14 cellular contexts compared by ENCODE assay signal in the genomic region with DNA sequence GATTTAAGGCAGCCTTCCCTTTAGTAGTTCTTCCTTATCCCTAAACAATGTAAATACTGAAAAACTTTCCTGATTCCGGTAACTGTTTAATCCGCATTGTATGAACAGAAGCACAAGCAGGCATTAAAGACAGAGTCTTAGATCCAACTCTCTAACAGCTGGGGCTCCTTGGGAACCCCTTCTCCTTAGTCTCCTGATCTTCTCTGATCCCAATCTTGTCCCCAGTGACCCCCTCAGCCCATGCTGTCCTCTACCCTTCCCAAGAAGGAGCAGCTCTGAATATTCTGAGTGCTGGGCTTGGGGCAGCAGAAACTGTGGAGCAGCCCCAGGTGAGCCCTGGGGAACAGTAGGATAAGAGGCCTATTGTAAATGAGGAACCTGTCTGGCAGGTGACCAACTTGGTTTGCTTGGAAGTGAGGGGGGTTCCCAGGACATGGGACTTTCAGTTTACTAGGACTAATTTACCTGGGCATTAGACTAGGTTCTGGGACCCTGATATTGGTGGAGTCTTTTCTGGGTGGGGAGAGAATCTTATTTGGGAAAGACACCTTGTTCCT.
"Had no signal": no experiment of that assay in that cellular context is flagged by ENCODE, and none has a peak within 500 bp of the region (broad histone marks: within the 10 kb centered on the region; RNA-seq: fewer than 3 reads in every experiment).

No MANE protein-coding gene starts in this region.

- H3K4me3 ChIP-seq: left lung, tibial artery, vagina had no signal

- H3K27ac ChIP-seq: left lung, tibial artery, vagina had no signal

- H3K36me3 Mint-ChIP-seq: brain had no signal

- H3K9me3 Mint-ChIP-seq: activated CD4-positive, alpha-beta T cell treated with anti-CD3 and anti-CD28 coated beads, Interleukin-2, amount 10 ng/mL, durations not matched to agents 24 days and 14 days; activated naive CD4-positive, alpha-beta T cell treated with anti-CD3 and anti-CD28 coated beads for 36 hours; activated T-cell treated with anti-CD3 and anti-CD28 coated beads, Interleukin-2, amount 50 U/mL, for 24 hours; activated T-helper 2 cell treated with anti-CD3 and anti-CD28 coated beads, Interferon-gamma antibody, Interleukin-2, Interleukin-4, amounts not matched to agents 10 μg/mL and 5 μg/mL and 100 μg/mL, durations not matched to agents 14 hours and 24 hours and 36 hours; brain; effector memory CD8-positive, alpha-beta T cell had no signal

- ATAC-seq: activated CD8-positive, alpha-beta T cell treated with anti-CD3 and anti-CD28 coated beads, Interleukin-2, amount 10 ng/mL, durations not matched to agents 7 days and 5 days; effector memory CD8-positive, alpha-beta T cell; left lung had no signal

- H3K4me1 ChIP-seq: left lung, tibial artery, vagina had no signal

- H3K9me3 ChIP-seq: left lung, tibial artery, vagina had no signal

- H3K36me3 ChIP-seq: left lung, tibial artery, vagina had no signal

- H3K27ac Mint-ChIP-seq: activated CD4-positive, alpha-beta T cell treated with anti-CD3 and anti-CD28 coated beads, Interleukin-2, amount 10 ng/mL, durations not matched to agents 24 days and 14 days; activated CD8-positive, alpha-beta T cell treated with anti-CD3 and anti-CD28 coated beads, Interleukin-2, amount 10 ng/mL, durations not matched to agents 7 days and 5 days; activated naive CD4-positive, alpha-beta T cell treated with anti-CD3 and anti-CD28 coated beads for 36 hours; activated T-cell treated with anti-CD3 and anti-CD28 coated beads, Interleukin-2, amount 50 U/mL, for 24 hours; activated T-helper 2 cell treated with anti-CD3 and anti-CD28 coated beads, Interferon-gamma antibody, Interleukin-2, Interleukin-4, amounts not matched to agents 10 μg/mL and 5 μg/mL and 100 μg/mL, durations not matched to agents 14 hours and 24 hours and 36 hours; brain; effector memory CD8-positive, alpha-beta T cell had no signal

- DNase-seq: activated CD4-positive, alpha-beta T cell treated with anti-CD3 and anti-CD28 coated beads, Interleukin-2, amount 10 ng/mL, durations not matched to agents 24 days and 14 days; activated CD8-positive, alpha-beta T cell treated with anti-CD3 and anti-CD28 coated beads, Interleukin-2, amount 10 ng/mL, durations not matched to agents 7 days and 5 days; activated naive CD4-positive, alpha-beta T cell treated with anti-CD3 and anti-CD28 coated beads for 36 hours; activated T-cell treated with anti-CD3 and anti-CD28 coated beads, Interleukin-2, amount 50 U/mL, for 24 hours; effector memory CD8-positive, alpha-beta T cell; left lung; posterior cingulate gyrus; stimulated activated CD4-positive, alpha-beta T cell treated with anti-CD3 and anti-CD28 coated beads, Interleukin-12 subunit alpha, Interleukin-12 subunit beta, amount 100 ng/mL, for 4 hours; stimulated activated CD4-positive, alpha-beta T cell treated with anti-CD3 and anti-CD28 coated beads, Interleukin-2, amount 100 ng/mL, for 24 hours; stimulated activated naive CD4-positive, alpha-beta T cell treated with Interleukin-2 at 50 U/mL for 16 hours; tibial artery had no signal

- H3K4me3 Mint-ChIP-seq: activated CD4-positive, alpha-beta T cell treated with anti-CD3 and anti-CD28 coated beads, Interleukin-2, amount 10 ng/mL, durations not matched to agents 24 days and 14 days; activated CD8-positive, alpha-beta T cell treated with anti-CD3 and anti-CD28 coated beads, Interleukin-2, amount 10 ng/mL, durations not matched to agents 7 days and 5 days; activated naive CD4-positive, alpha-beta T cell treated with anti-CD3 and anti-CD28 coated beads for 36 hours; activated T-cell treated with anti-CD3 and anti-CD28 coated beads, Interleukin-2, amount 50 U/mL, for 24 hours; brain; effector memory CD8-positive, alpha-beta T cell had no signal

- H3K4me1 Mint-ChIP-seq: activated CD4-positive, alpha-beta T cell treated with anti-CD3 and anti-CD28 coated beads, Interleukin-2, amount 10 ng/mL, durations not matched to agents 24 days and 14 days had no signal

- H3K27me3 ChIP-seq: left lung, tibial artery, vagina had no signal
